19 cellular contexts compared by ENCODE assay signal in genomic region chr7:37669818-37670217, GRCh38. TPM values are rescaled to one million over a fixed set of nuclear protein-coding genes. Genes with fewer than 3 reads are reported as not detected.
DNase-seq lines count a peak whose midpoint lies in the region; ATAC-seq, FAIRE-seq and TF ChIP-seq lines count a peak whose summit lies in the region.
"Had no signal": no experiment of that assay in that cellular context is flagged by ENCODE, and none has a peak within 500 bp of the region (broad histone marks: within the 10 kb centered on the region; RNA-seq: fewer than 3 reads in every experiment).

No MANE protein-coding gene starts in this region.

- H3K36me3 Mint-ChIP-seq in WTC11: no peaks in the 10 kb centered on the region
- H3K36me3 Mint-ChIP-seq: IgD-negative memory B cell had no signal

- TF ChIP-seq CTCF in WTC11 (IDR thresholded peaks at IDR 0.05): no peak
- TF ChIP-seq CTCF in D721Med (IDR thresholded peaks at IDR 0.05; ENCODE audit: insufficient read depth, missing control alignments): no peak

- POLR2A ChIA-PET in WTC11 (lab: Charles Lee): no interaction called here

- DNase-seq in AML-193 (lab: John Stamatoyannopoulos, UW): peak; percentile 44 to 48
- no peak for DNase-seq in WTC11 (ENCODE audit: low spot score)
- DNase-seq in kidney tubule cell (ENCODE audit: low spot score): peak; percentile 5
- DNase-seq in LoVo (ENCODE audit: low spot score): no peak
- no peak for DNase-seq in D721Med (ENCODE audit: insufficient read length, low spot score)
- DNase-seq in globus pallidus (ENCODE audit: low spot score): no peak
- DNase-seq: ACHN, DMS79 treated with DMSO at 0.1 percent for 48 hours, H9, NCI-H1105, NCI-H2081 treated with DMSO at 0.1 percent for 48 hours, NCI-H510A, NCI-H748 treated with DMSO at 0.1 percent for 48 hours, PC-9 had no signal

- CTCF ChIA-PET in WTC11 (lab: Charles Lee): interaction anchor here (0.6 kb wide), 1 partner anchor 211 kb away, joined by 3 read pairs; no protein-coding TSS in a partner anchor

- H3K27ac Mint-ChIP-seq in WTC11: peak overlapping the region; percentile 57
- H3K27ac Mint-ChIP-seq: IgD-negative memory B cell had no signal

- peaks cover 40% of the 10 kb centered on the region for H3K4me1 Mint-ChIP-seq in WTC11

- H3K27me3 Mint-ChIP-seq in WTC11 (ENCODE audit: low read depth): no peaks in the 10 kb centered on the region

- no peaks in the 10 kb centered on the region for H3K9me3 Mint-ChIP-seq in WTC11
- H3K9me3 Mint-ChIP-seq: H9, IgD-negative memory B cell had no signal

- no peak overlapping the region for H3K4me3 Mint-ChIP-seq in WTC11
- H3K4me3 Mint-ChIP-seq: H9, IgD-negative memory B cell had no signal

- FAIRE-seq in D721Med (lab: Jason Lieb, UNC): no peak
- FAIRE-seq: HTR-8/SVneo had no signal

- ATAC-seq in HG03175 (IDR thresholded peaks at IDR 0.05; ENCODE audit: unreplicated experiment) (peak; percentile 38), WTC11 (no peak)

TF ChIP-seq in WTC11, 78 proteins besides CTCF, POLR2A, EP300 and RAD21:
- TF ChIP-seq ZNF425 (CRISPR knock-in tag; conservative IDR thresholded peaks at IDR 0.05) (no peak), ZMAT4 (CRISPR knock-in tag; IDR thresholded peaks at IDR 0.05) (no peak), TEAD1 (CRISPR knock-in tag; IDR thresholded peaks at IDR 0.05) (no peak)

RNA-seq across cellular contexts. Expression of gene GPR141, which starts 13.7 kb away (rescaled TPM):
- total RNA-seq in WTC11 (2021): 0.96 to 1.8 TPM (median 1.3 TPM) in 3 replicates
- total RNA-seq: LHCN-M2; PC-9; T-helper 1 cell treated with Interleukin-12 subunit alpha and Interleukin-12 subunit beta and Interleukin-4 antibody, amounts not matched to agents 30 ng/mL and 1 ng/mL, for 36 hours had no signal

Comparison
In these comparisons a context has a peak if more than half of its experiments do, and no peak if none do; other contexts are left out.
1. DNase-seq: peak in AML-193 (2 of 2) and kidney tubule cell (single experiment); none in WTC11 (single experiment), LoVo (single experiment), D721Med (single experiment) and globus pallidus (single experiment).